8 cellular contexts compared by ENCODE assay signal in the genomic region with DNA sequence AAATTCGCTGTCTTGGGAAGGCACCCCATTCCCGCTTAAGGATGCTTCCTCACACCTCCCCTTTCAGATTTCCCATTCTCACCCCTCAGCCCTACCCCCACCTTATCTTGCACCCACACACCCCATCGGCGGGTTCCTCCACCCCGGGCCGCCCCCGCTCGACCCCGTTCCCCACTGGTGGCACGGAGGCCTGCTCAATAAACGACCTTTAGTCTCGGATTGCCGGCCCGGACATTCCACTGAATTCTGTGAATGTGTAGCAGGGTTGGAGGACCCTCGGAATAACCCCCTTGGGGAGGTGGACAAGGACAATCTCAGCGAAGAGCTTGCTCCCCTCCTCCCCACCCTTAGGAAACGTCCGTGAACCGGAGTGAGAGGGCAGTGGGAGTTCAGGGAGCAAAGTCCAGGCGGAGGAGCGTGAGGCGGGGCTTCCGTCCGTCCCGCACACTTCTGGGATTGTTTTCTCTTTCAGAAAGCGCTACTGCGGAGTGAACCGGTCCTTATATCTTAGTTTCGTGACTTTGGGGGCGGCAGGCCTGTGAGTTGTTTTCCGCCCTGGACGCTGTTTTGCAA. TPM values are rescaled to one million over a fixed set of nuclear protein-coding genes. Genes with fewer than 3 reads are reported as not detected.
DNase-seq lines count a peak whose midpoint lies in the region; ATAC-seq and TF ChIP-seq lines count a peak whose summit lies in the region.
"Had no signal": no experiment of that assay in that cellular context is flagged by ENCODE, and none has a peak within 500 bp of the region (broad histone marks: within the 10 kb centered on the region; RNA-seq: fewer than 3 reads in every experiment).

No MANE protein-coding gene starts in this region.

- H3K9ac ChIP-seq in stomach smooth muscle (ENCODE audit: low read length in 2 of 2): no peak overlapping the region

- POLR2A ChIA-PET in activated naive CD8-positive, alpha-beta T cell treated with anti-CD3 and anti-CD28 coated beads, Interleukin-2, amount 10 ng/mL, durations not matched to agents 7 days and 5 days (lab: Charles Lee): interaction anchor here (1.2 to 2.2 kb wide), 3 partner anchors 20 to 111 kb away, joined by 3 to 14 read pairs (median 8); partner anchors contain the start of genes AUP1, CCDC142, HTRA2 and TTC31

- H3K4me1 ChIP-seq in stomach smooth muscle (ENCODE audit: control insufficient read depth, insufficient read depth, low read length): peaks cover 58% of the 10 kb centered on the region

- H3K4me3 ChIP-seq in kidney epithelial cell (ENCODE audit: low read depth, low read length) (peak overlapping the region; percentile 47), stomach smooth muscle (ENCODE audit: low read length in 2 of 2) (peak overlapping the region; percentile 48 to 70)

- H3K4me1 Mint-ChIP-seq in activated naive CD8-positive, alpha-beta T cell treated with anti-CD3 and anti-CD28 coated beads, Interleukin-2, amount 10 ng/mL, durations not matched to agents 7 days and 5 days: peaks cover 44% of the 10 kb centered on the region

- H3K36me3 ChIP-seq in kidney epithelial cell (ENCODE audit: control insufficient read depth, insufficient read depth, low read length) (no peaks in the 10 kb centered on the region), stomach smooth muscle (ENCODE audit: control insufficient read depth in 2 of 2, insufficient read depth in 2 of 2, low read length in 2 of 2) (peaks cover 9 to 10% of the 10 kb centered on the region in 2 donors)

- no peak for ATAC-seq in activated naive CD8-positive, alpha-beta T cell treated with anti-CD3 and anti-CD28 coated beads, Interleukin-2, amount 10 ng/mL, durations not matched to agents 7 days and 5 days (ENCODE audit: low read depth)
- ATAC-seq in HG03175 (IDR thresholded peaks at IDR 0.05; ENCODE audit: unreplicated experiment): no peak

- DNase-seq in HT-29 (ENCODE audit: low spot score): peak; percentile 59
- no peak for DNase-seq in activated naive CD8-positive, alpha-beta T cell treated with anti-CD3 and anti-CD28 coated beads, Interleukin-2, amount 10 ng/mL, durations not matched to agents 7 days and 5 days
- no peak for DNase-seq in kidney epithelial cell (ENCODE audit: low read depth)
- no peak for DNase-seq in UCSD-AML1 (lab: John Stamatoyannopoulos, UW; ENCODE audit: unreplicated experiment)
- no peak for DNase-seq in A172 (ENCODE audit: low spot score)

- peaks cover 48% of the 10 kb centered on the region for H3K27me3 ChIP-seq in kidney epithelial cell (ENCODE audit: control insufficient read depth, insufficient read depth, low read length)
- peaks cover 63 to 72% of the 10 kb centered on the region in 2 donors for H3K27me3 ChIP-seq in stomach smooth muscle (ENCODE audit: control insufficient read depth in 1 of 2, insufficient read depth in 2 of 2, low read length in 2 of 2)

- H3K9me3 Mint-ChIP-seq in activated naive CD8-positive, alpha-beta T cell treated with anti-CD3 and anti-CD28 coated beads, Interleukin-2, amount 10 ng/mL, durations not matched to agents 7 days and 5 days: no peaks in the 10 kb centered on the region

- peak overlapping the region; percentile 79 for H3K4me3 Mint-ChIP-seq in activated naive CD8-positive, alpha-beta T cell treated with anti-CD3 and anti-CD28 coated beads, Interleukin-2, amount 10 ng/mL, durations not matched to agents 7 days and 5 days

- H3K27ac ChIP-seq in stomach smooth muscle (ENCODE audit: low read length): no peak overlapping the region

- no peaks in the 10 kb centered on the region for H3K9me3 ChIP-seq in stomach smooth muscle (ENCODE audit: control insufficient read depth in 2 of 2, low read length in 2 of 2)

- peak overlapping the region; percentile 20 for H3K27ac Mint-ChIP-seq in activated naive CD8-positive, alpha-beta T cell treated with anti-CD3 and anti-CD28 coated beads, Interleukin-2, amount 10 ng/mL, durations not matched to agents 7 days and 5 days

- peaks cover 52% of the 10 kb centered on the region for H3K27me3 Mint-ChIP-seq in activated naive CD8-positive, alpha-beta T cell treated with anti-CD3 and anti-CD28 coated beads, Interleukin-2, amount 10 ng/mL, durations not matched to agents 7 days and 5 days

- TF ChIP-seq CTCF in kidney epithelial cell (IDR thresholded peaks at IDR 0.05; ENCODE audit: insufficient read depth, low read length, poor library complexity, severe bottlenecking): no peak

- peaks cover 13% of the 10 kb centered on the region for H3K36me3 Mint-ChIP-seq in activated naive CD8-positive, alpha-beta T cell treated with anti-CD3 and anti-CD28 coated beads, Interleukin-2, amount 10 ng/mL, durations not matched to agents 7 days and 5 days

RNA-seq across cellular contexts. Expression of gene LBX2, which starts 2.8 kb away (rescaled TPM):
- 4.8 and 5.0 TPM in 2 replicates for total RNA-seq in HT-29 (2014; rRNA removed; shearing (Covaris generic))
- 1 to 10 TPM; 1.2 to 1.3 TPM for total RNA-seq in activated naive CD8-positive, alpha-beta T cell treated with anti-CD3 and anti-CD28 coated beads, Interleukin-2, amount 10 ng/mL, durations not matched to agents 7 days and 5 days
- total RNA-seq in kidney epithelial cell: 1.9 and 3.4 TPM in 2 replicates
- total RNA-seq in A172 (2014; rRNA removed; shearing (Covaris generic)): 0.45 TPM in 1 of 2 replicates, not detected in the other

RNA-seq across cellular contexts. Expression of gene PCGF1, which starts 5.3 kb away (rescaled TPM):
- 17.2 and 20.1 TPM in 2 replicates for total RNA-seq in HT-29 (2014; rRNA removed; shearing (Covaris generic))
- 10 to 100 TPM; 35.9 to 40.1 TPM for total RNA-seq in activated naive CD8-positive, alpha-beta T cell treated with anti-CD3 and anti-CD28 coated beads, Interleukin-2, amount 10 ng/mL, durations not matched to agents 7 days and 5 days
- total RNA-seq in kidney epithelial cell: 17.1 and 19.3 TPM in 2 replicates
- 33.9 and 67.3 TPM in 2 replicates for total RNA-seq in A172 (2014; rRNA removed; shearing (Covaris generic))

RNA-seq across cellular contexts. Expression of gene TLX2, which starts 12.0 kb away (rescaled TPM):
- total RNA-seq in HT-29 (2014; rRNA removed; shearing (Covaris generic)): 0.08 TPM in 1 of 2 replicates, not detected in the other
- under 1 TPM; 0.69 to 0.88 TPM for total RNA-seq in activated naive CD8-positive, alpha-beta T cell treated with anti-CD3 and anti-CD28 coated beads, Interleukin-2, amount 10 ng/mL, durations not matched to agents 7 days and 5 days
- 0.27 TPM in 1 of 2 replicates, not detected in the other for total RNA-seq in kidney epithelial cell
- 0.90 and 1.7 TPM in 2 replicates for total RNA-seq in A172 (2014; rRNA removed; shearing (Covaris generic))
- total RNA-seq: HT1080 had no signal

RNA-seq across cellular contexts. Expression of gene TTC31, which starts 19.4 kb away (rescaled TPM):
- 12.8 and 13.4 TPM in 2 replicates for total RNA-seq in HT-29 (2014; rRNA removed; shearing (Covaris generic))
- 10 to 100 TPM; 44.1 to 46.2 TPM for total RNA-seq in activated naive CD8-positive, alpha-beta T cell treated with anti-CD3 and anti-CD28 coated beads, Interleukin-2, amount 10 ng/mL, durations not matched to agents 7 days and 5 days
- 19.1 and 20.3 TPM in 2 replicates for total RNA-seq in kidney epithelial cell
- 14.7 and 16.5 TPM in 2 replicates for total RNA-seq in A172 (2014; rRNA removed; shearing (Covaris generic))

RNA-seq across cellular contexts. Expression of gene CCDC142, which starts 19.4 kb away (rescaled TPM):
- 26.7 and 31.9 TPM in 2 replicates for total RNA-seq in HT-29 (2014; rRNA removed; shearing (Covaris generic))
- 10 to 100 TPM; 36.8 to 37.1 TPM for total RNA-seq in activated naive CD8-positive, alpha-beta T cell treated with anti-CD3 and anti-CD28 coated beads, Interleukin-2, amount 10 ng/mL, durations not matched to agents 7 days and 5 days
- total RNA-seq in kidney epithelial cell: 4.4 and 9.5 TPM in 2 replicates
- 11.7 and 12.5 TPM in 2 replicates for total RNA-seq in A172 (2014; rRNA removed; shearing (Covaris generic))
